17 cellular contexts compared by ENCODE assay signal in the genomic region with DNA sequence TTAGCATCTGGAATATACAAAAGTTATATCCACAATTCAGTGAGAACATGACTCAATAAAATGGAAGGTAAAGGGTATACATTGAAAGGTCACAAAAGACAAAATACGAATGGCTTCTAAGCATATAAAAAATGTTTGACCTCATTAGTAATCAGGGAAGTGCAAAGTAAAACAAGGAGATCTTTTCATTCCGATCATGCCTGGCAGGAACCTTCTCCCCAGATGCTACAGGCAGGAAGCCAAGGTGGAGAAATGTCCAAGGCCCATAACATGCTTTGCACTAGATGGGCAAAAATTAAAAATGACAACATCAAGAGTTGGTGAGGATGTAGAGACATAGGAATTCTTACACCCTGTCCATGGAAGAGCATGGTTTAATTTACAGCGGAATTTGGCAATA.
A peak's percentile ranks its signal among the peaks of the same experiment; 100 is the strongest.
DNase-seq lines count a peak whose midpoint lies in the region; TF ChIP-seq lines count a peak whose summit lies in the region.
"Had no signal": no experiment of that assay in that cellular context is flagged by ENCODE, and none has a peak within 500 bp of the region (broad histone marks: within the 10 kb centered on the region; RNA-seq: fewer than 3 reads in every experiment).

No MANE protein-coding gene starts in this region.

- DNase-seq in MCF 10A (ENCODE audit: unreplicated experiment) (peak; percentile 15), mammary epithelial cell (no peak), choroid plexus epithelial cell (ENCODE audit: low read depth) (peak; percentile 37), kidney tubule cell (ENCODE audit: low spot score) (peak; percentile 32), AML-193 (lab: John Stamatoyannopoulos, UW) (no peak), foreskin melanocyte (no peak), GM19240 (ENCODE audit: insufficient read length, low spot score) (no peak)
- no peak for DNase-seq in activated naive CD4-positive, alpha-beta T cell treated with anti-CD3 and anti-CD28 coated beads, Interleukin-2, amount 50 U/mL, for 16 hours
- DNase-seq: Caco-2, GDM1, Kasumi-1, left colon, NCI-H1694, NCI-H510A treated with DMSO at 0.1 percent for 48 hours, pancreas, WERI-Rb-1 had no signal

- H3K4me1 ChIP-seq in mammary epithelial cell (ENCODE audit: insufficient read depth, low read length) = no peaks in the 10 kb centered on the region
- H3K4me1 ChIP-seq: Caco-2, pancreas had no signal

- POLR2A ChIA-PET in MCF 10A (lab: Yijun Ruan, JAX) = no interaction called here

- no peaks in the 10 kb centered on the region for H3K36me3 ChIP-seq in mammary epithelial cell (ENCODE audit: insufficient read depth, low read length)
- H3K36me3 ChIP-seq: pancreas, WERI-Rb-1 had no signal

- H3K79me2 ChIP-seq in mammary epithelial cell (ENCODE audit: insufficient read depth, low read length) = no peaks in the 10 kb centered on the region

- no peak overlapping the region for H3K4me2 ChIP-seq in mammary epithelial cell (ENCODE audit: insufficient read depth, low read depth, low read length)

- intact Hi-C loops in MCF 10A (cut with micrococcal nuclease) = no loop called here
- intact Hi-C loops in mammary epithelial cell (cut with micrococcal nuclease) = no loop called here

- BruUV-seq in MCF 10A (replicated peaks; lab: Mats Ljungman, UMichigan) (no TSS peak), mammary epithelial cell (replicated peaks; lab: Mats Ljungman, UMichigan) (no TSS peak)

- no peaks in the 10 kb centered on the region for H3K9me3 Mint-ChIP-seq in MCF 10A (ENCODE audit: unreplicated experiment)

- H3K4me3 Mint-ChIP-seq in MCF 10A (ENCODE audit: unreplicated experiment) = no peak overlapping the region

- H3K27ac ChIP-seq in mammary epithelial cell (ENCODE audit: insufficient read depth, low read depth, low read length) = no peak overlapping the region
- H3K27ac ChIP-seq: 22Rv1, pancreas, WERI-Rb-1 had no signal

- H3K27me3 ChIP-seq in mammary epithelial cell (ENCODE audit: insufficient read depth, low read length) = no peaks in the 10 kb centered on the region
- H3K27me3 ChIP-seq: pancreas had no signal

- H3K9me3 ChIP-seq in mammary epithelial cell (replicated peaks; ENCODE audit: insufficient read depth, low read length) = no peaks in the 10 kb centered on the region
- H3K9me3 ChIP-seq: Caco-2, pancreas had no signal

- H2AFZ ChIP-seq in mammary epithelial cell (ENCODE audit: low read depth, low read length) = no peak overlapping the region

- no peaks in the 10 kb centered on the region for H4K20me1 ChIP-seq in mammary epithelial cell (ENCODE audit: insufficient read depth, low read length)

- TF ChIP-seq CTCF in MCF 10A (IDR thresholded peaks at IDR 0.05; ENCODE audit: unreplicated experiment) (no peak), mammary epithelial cell (conservative IDR thresholded peaks at IDR 0.05 in 1 of 2, IDR thresholded peaks at IDR 0.05 in 1 of 2; ENCODE audit: extremely low read depth in 1 of 2, insufficient read depth in 1 of 2, low read depth in 1 of 2, low read length in 2 of 2) (no peak), choroid plexus epithelial cell (conservative IDR thresholded peaks at IDR 0.05; ENCODE audit: low read depth, low read length) (no peak)

- H3K27ac Mint-ChIP-seq in MCF 10A (ENCODE audit: low read depth, unreplicated experiment) = no peak overlapping the region

- no peaks in the 10 kb centered on the region for H3K36me3 Mint-ChIP-seq in MCF 10A (ENCODE audit: insufficient read depth, unreplicated experiment)

- H3K4me1 Mint-ChIP-seq in MCF 10A (ENCODE audit: insufficient read depth, unreplicated experiment) = peaks cover 9% of the 10 kb centered on the region

- dilution Hi-C loops in mammary epithelial cell (cut with HindIII; ENCODE audit: low sequenced_read_pairs) = no loop called here

- H3K27me3 Mint-ChIP-seq in MCF 10A (ENCODE audit: insufficient read depth, unreplicated experiment) = no peaks in the 10 kb centered on the region

- 33% methylated on average over 3 of the region's 3 CpGs for WGBS in mammary epithelial cell (ENCODE audit: low coverage, missing lambda C conversion rate)

- H3K9ac ChIP-seq in mammary epithelial cell (ENCODE audit: insufficient read depth, low read length) = no peak overlapping the region

- in situ Hi-C loops in mammary epithelial cell (cut with MboI; ENCODE audit: low sequenced_read_pairs in 2 of 2) = no loop called here

- CTCF ChIA-PET in MCF 10A (lab: Yijun Ruan, JAX) (no interaction called here), mammary epithelial cell (lab: Charles Lee; ENCODE audit: low non-redundant PET) (no interaction called here)

- H3K4me3 ChIP-seq in mammary epithelial cell (replicated peaks in 1 of 3; ENCODE audit: insufficient read depth in 1 of 3, low read depth in 2 of 3, low read length in 3 of 3) (no peak overlapping the region), choroid plexus epithelial cell (ENCODE audit: low read depth, low read length) (no peak overlapping the region)
- H3K4me3 ChIP-seq: pancreas had no signal

Comparison
In these comparisons a context has a peak if more than half of its experiments do, and no peak if none do; other contexts are left out.
1. DNase-seq: peak in MCF 10A (single experiment), choroid plexus epithelial cell (single experiment) and kidney tubule cell (single experiment); none in mammary epithelial cell (single experiment), AML-193 (0 of 2), activated naive CD4-positive, alpha-beta T cell treated with anti-CD3 and anti-CD28 coated beads, Interleukin-2, amount 50 U/mL, for 16 hours (single experiment), foreskin melanocyte (single experiment) and GM19240 (single experiment).